Comparison of ENCODE assay signal across 8 cellular contexts in genomic region chr2:112645396-112646101, GRCh38. TPM values are rescaled to one million over a fixed set of nuclear protein-coding genes. Genes with fewer than 3 reads are reported as not detected.
DNase-seq lines count a peak whose midpoint lies in the region; TF ChIP-seq lines count a peak whose summit lies in the region.

Gene SLC20A1, plus strand, starts transcription at chr2:112645939. Its CDS starts 890 bp downstream, at chr2:112646829.

- H2BK15ac ChIP-seq in neuronal stem cell (ENCODE audit: low read length): no peak within 1 kb of the TSS

- peak within 1 kb of the TSS; percentile 79 for H3K4me3 ChIP-seq in HAP-1
- peak within 1 kb of the TSS; percentile 95 for H3K4me3 ChIP-seq in MM.1S (ENCODE audit: low read length)
- H3K4me3 ChIP-seq in SJCRH30: peak within 1 kb of the TSS; percentile 97
- peak within 1 kb of the TSS; percentile 60 to 99 for H3K4me3 ChIP-seq in neuronal stem cell (ENCODE audit: low read length in 2 of 2)

- H3K79me1 ChIP-seq in neuronal stem cell (ENCODE audit: low read depth, low read length): peaks cover 2% of the 10 kb centered on the region

- H4K20me1 ChIP-seq in MM.1S (ENCODE audit: insufficient read depth, low read length): no peaks in the 10 kb centered on the region; the same call in 1 of the 2 replicates

- peak within 1 kb of the TSS; percentile 82 for H3K23ac ChIP-seq in neuronal stem cell (ENCODE audit: low read depth, low read length, poor library complexity)

- no CpG with 5 or more reads among the region's 82 CpGs for WGBS in neuronal stem cell (ENCODE audit: extremely low coverage in 2 of 2, insufficient read length in 2 of 2, insufficient replicate concordance in 1 of 2), 2 donors

- in situ Hi-C loops in HAP-1 (cut with MboI; ENCODE audit: low sequenced_read_pairs): no loop called here

- H3K27me3 ChIP-seq in HAP-1 (ENCODE audit: low read depth): no peaks in the 10 kb centered on the region
- peaks cover 42% of the 10 kb centered on the region for H3K27me3 ChIP-seq in MM.1S (replicated peaks; ENCODE audit: insufficient read depth, low read length)
- no peaks in the 10 kb centered on the region for H3K27me3 ChIP-seq in SJCRH30
- peaks cover 0 to 14% (median 0%) of the 10 kb centered on the region in 3 experiments for H3K27me3 ChIP-seq in neuronal stem cell (ENCODE audit: control insufficient read depth in 3 of 3, insufficient read depth in 3 of 3, low read depth in 1 of 3, low read length in 3 of 3)

- DNase-seq in GF-D8 (lab: John Stamatoyannopoulos, UW): peak; percentile 90
- DNase-seq in HAP-1 (ENCODE audit: low spot score in 2 of 2): peak; percentile 85 to 96
- peak; percentile 96 for DNase-seq in MM.1S
- peak; percentile 94 to 95 for DNase-seq in SJCRH30
- DNase-seq in activated naive CD4-positive, alpha-beta T cell (lab: John Stamatoyannopoulos, UW): peak; percentile 94 to 99 (median 96)
- peak; percentile 91 for DNase-seq in foreskin melanocyte
- peak; percentile 94 for DNase-seq in neuronal stem cell (ENCODE audit: low spot score)
- DNase-seq in substantia nigra (lab: John Stamatoyannopoulos, UW): peak; percentile 86 to 99 (median 96)

- peaks cover 20% of the 10 kb centered on the region for H3K4me1 ChIP-seq in HAP-1
- peaks cover 20% of the 10 kb centered on the region for H3K4me1 ChIP-seq in MM.1S (ENCODE audit: low read length)
- H3K4me1 ChIP-seq in SJCRH30: peaks cover 34% of the 10 kb centered on the region
- peaks cover 10 to 16% of the 10 kb centered on the region in 2 donors for H3K4me1 ChIP-seq in neuronal stem cell (ENCODE audit: control insufficient read depth in 2 of 2, insufficient read depth in 1 of 2, low read depth in 1 of 2, low read length in 2 of 2)

- peak within 1 kb of the TSS; percentile 91 for H3K4me2 ChIP-seq in MM.1S (ENCODE audit: low read depth, low read length)
- H3K4me2 ChIP-seq in neuronal stem cell (ENCODE audit: insufficient read depth, low read length, poor library complexity, severe bottlenecking): peak within 1 kb of the TSS; percentile 82

- H3K4ac ChIP-seq in neuronal stem cell (ENCODE audit: low read length): no peak within 1 kb of the TSS

- peak within 1 kb of the TSS; percentile 98 for H3K9ac ChIP-seq in MM.1S (ENCODE audit: low read length)
- H3K9ac ChIP-seq in neuronal stem cell (ENCODE audit: low read depth, low read length, poor library complexity): peak within 1 kb of the TSS; percentile 96

- H2BK5ac ChIP-seq in neuronal stem cell (ENCODE audit: low read length): peak within 1 kb of the TSS; percentile 69

- peaks cover 7% of the 10 kb centered on the region for H3F3A ChIP-seq in MM.1S (ENCODE audit: insufficient read depth, low read length)

- peak within 1 kb of the TSS; percentile 80 for H2AFZ ChIP-seq in MM.1S (ENCODE audit: low read length)
- H2AFZ ChIP-seq in neuronal stem cell (ENCODE audit: low read length): peak within 1 kb of the TSS; percentile 89

- H3K36me3 ChIP-seq in HAP-1 (replicated peaks) (peaks cover 30% of the 10 kb centered on the region), MM.1S (replicated peaks; ENCODE audit: insufficient read depth, low read length) (peaks cover 12% of the 10 kb centered on the region; the same call in 1 of the 2 replicates), SJCRH30 (peaks cover 37% of the 10 kb centered on the region), neuronal stem cell (replicated peaks in 1 of 2; ENCODE audit: control insufficient read depth in 2 of 2, insufficient read depth in 2 of 2, low read length in 2 of 2) (peaks cover 7 to 38% of the 10 kb centered on the region in 2 donors)

- peak within 1 kb of the TSS; percentile 97 for H3K18ac ChIP-seq in neuronal stem cell (ENCODE audit: low read length)

- no peaks in the 10 kb centered on the region for H3K9me3 ChIP-seq in HAP-1
- no peaks in the 10 kb centered on the region for H3K9me3 ChIP-seq in MM.1S (replicated peaks; ENCODE audit: insufficient read depth, low read length)
- no peaks in the 10 kb centered on the region for H3K9me3 ChIP-seq in SJCRH30 (replicated peaks)
- no peaks in the 10 kb centered on the region for H3K9me3 ChIP-seq in neuronal stem cell (replicated peaks in 1 of 2; ENCODE audit: control insufficient read depth in 2 of 2, insufficient read depth in 1 of 2, low read depth in 1 of 2, low read length in 2 of 2)

- H3K79me2 ChIP-seq in MM.1S (ENCODE audit: low read length): peaks cover 43% of the 10 kb centered on the region

- H3K9me2 ChIP-seq in MM.1S (replicated peaks; ENCODE audit: insufficient read depth, low read length): no peaks in the 10 kb centered on the region

- H2BK120ac ChIP-seq in neuronal stem cell (ENCODE audit: low read depth, low read length): peak within 1 kb of the TSS; percentile 20

- H4K8ac ChIP-seq in neuronal stem cell (ENCODE audit: low read depth, low read length): no peak within 1 kb of the TSS

- H3K14ac ChIP-seq in neuronal stem cell (ENCODE audit: low read length): peak within 1 kb of the TSS; percentile 58

- H3K27ac ChIP-seq in MM.1S (ENCODE audit: low read length) (peak within 1 kb of the TSS; percentile 84), SJCRH30 (peak within 1 kb of the TSS; percentile 94), neuronal stem cell (replicated peaks; ENCODE audit: low read length) (peak within 1 kb of the TSS; percentile 73), substantia nigra (ENCODE audit: low read depth, low read length, poor library complexity, severe bottlenecking) (peak within 1 kb of the TSS; percentile 88)

- H4K91ac ChIP-seq in neuronal stem cell (ENCODE audit: low read depth, low read length, poor library complexity): peak within 1 kb of the TSS; percentile 35

- H2AK5ac ChIP-seq in neuronal stem cell (ENCODE audit: low read depth, low read length): peak within 1 kb of the TSS; percentile 51

- TF ChIP-seq CTCF in MM.1S (IDR thresholded peaks at IDR 0.05; ENCODE audit: low read length): peak; percentile 40

- no peak within 1 kb of the TSS for H2BK12ac ChIP-seq in neuronal stem cell (ENCODE audit: low read length)

RNA-seq across cellular contexts. Expression of gene SLC20A1, which starts in this region (rescaled TPM):
- total RNA-seq in SJCRH30 (2014; rRNA removed; shearing (Covaris generic)): 69.5 and 83.7 TPM in 2 replicates
- 37.4 TPM for polyA plus RNA-seq in neuronal stem cell (2013, experiment 1 of 2)
- polyA plus RNA-seq in neuronal stem cell (2013, experiment 2 of 2): 38.3 TPM

Comparison
In these comparisons a context has a peak if more than half of its experiments do, and no peak if none do; other contexts are left out.
1. Peak in every context shown above with its lines: DNase-seq, H3K4me3 ChIP-seq and H3K27ac ChIP-seq.